Comparison of ENCODE assay signal across 8 cellular contexts in genomic region chr12:98516184-98516873, GRCh38. TPM values are rescaled to one million over a fixed set of nuclear protein-coding genes. Genes with fewer than 3 reads are reported as not detected.
A peak's percentile ranks its signal among the peaks of the same experiment; 100 is the strongest.
DNase-seq lines count a peak whose midpoint lies in the region; ATAC-seq and TF ChIP-seq lines count a peak whose summit lies in the region.

No MANE protein-coding gene starts in this region.

- WGBS in GM23248 (ENCODE audit: low coverage in 1 of 2, low lambda C conversion rate in 2 of 2, missing lambda C conversion rate in 2 of 2), 2 experiments, result 1 to 2% methylated on average over 36 of the region's 52 CpGs
- 0 to 1% (median 0%) methylated on average over 13 to 52 of the region's 52 CpGs for WGBS in stomach, 5 donors

- H3K4me3 ChIP-seq in GM23248, result peak overlapping the region; percentile 96
- peak overlapping the region; percentile 94 for H3K4me3 ChIP-seq in fibroblast of the aortic adventitia (ENCODE audit: low read depth, low read length)
- H3K4me3 ChIP-seq in neural cell (ENCODE audit: low read length), result peak overlapping the region; percentile 97
- H3K4me3 ChIP-seq in stomach, result peak overlapping the region; percentile 81 to 99 (median 92)

- no peaks in the 10 kb centered on the region for H4K20me1 ChIP-seq in GM23248 (ENCODE audit: insufficient read depth)
- H4K20me1 ChIP-seq in neural cell (ENCODE audit: insufficient read depth), result no peaks in the 10 kb centered on the region

- TF ChIP-seq POLR2A in stomach (IDR thresholded peaks at IDR 0.05), result no peak

- peaks cover 14% of the 10 kb centered on the region for H3F3A ChIP-seq in GM23248 (ENCODE audit: insufficient read depth)
- peaks cover 4% of the 10 kb centered on the region for H3F3A ChIP-seq in neural cell (ENCODE audit: insufficient read depth, low read length, poor library complexity, severe bottlenecking)

- H3K27me3 Mint-ChIP-seq in activated T-helper 17 cell treated with anti-CD3 and anti-CD28 coated beads, Interleukin-2, amount 50 U/mL, for 72 hours, result no peaks in the 10 kb centered on the region

- peak overlapping the region; percentile 99 for H3K27ac Mint-ChIP-seq in activated T-helper 17 cell treated with anti-CD3 and anti-CD28 coated beads, Interleukin-2, amount 50 U/mL, for 72 hours

- peak overlapping the region; percentile 94 for H3K9ac ChIP-seq in GM23248
- H3K9ac ChIP-seq in neural cell (ENCODE audit: low read length), result peak overlapping the region; percentile 93

- H3K4me1 ChIP-seq in GM23248 (ENCODE audit: insufficient read depth) (peaks cover 10% of the 10 kb centered on the region; the same call in 1 of the 2 replicates), stomach (peaks cover 27 to 67% (median 52%) of the 10 kb centered on the region in 4 donors)

- H3K36me3 Mint-ChIP-seq in activated T-helper 17 cell treated with anti-CD3 and anti-CD28 coated beads, Interleukin-2, amount 50 U/mL, for 72 hours (ENCODE audit: low read depth), result peaks cover 75% of the 10 kb centered on the region

- peaks cover 72% of the 10 kb centered on the region for H3K79me2 ChIP-seq in GM23248 (ENCODE audit: insufficient read depth)
- peaks cover 62% of the 10 kb centered on the region for H3K79me2 ChIP-seq in neural cell (replicated peaks; ENCODE audit: insufficient read depth, low read length)

- H2AFZ ChIP-seq in GM23248 (peak overlapping the region; percentile 97), neural cell (ENCODE audit: low read depth, low read length) (no peak overlapping the region)

- TF ChIP-seq EP300 in neural cell (conservative IDR thresholded peaks at IDR 0.05; ENCODE audit: poor library complexity, severe bottlenecking) (no peak), stomach (IDR thresholded peaks at IDR 0.05) (no peak)

- H3K4me3 Mint-ChIP-seq in activated T-helper 17 cell treated with anti-CD3 and anti-CD28 coated beads, Interleukin-2, amount 50 U/mL, for 72 hours, result peak overlapping the region; percentile 96

- intact Hi-C loops in stomach (cut with DNase I; ENCODE audit: low total_unique reads), result loop anchor here (10.0 kb wide), 1 partner anchor 92 kb away; no protein-coding TSS in a partner anchor

- TF ChIP-seq CTCF in fibroblast of the aortic adventitia (IDR thresholded peaks at IDR 0.05; ENCODE audit: insufficient read depth, low read length) (peak; percentile 62), neural cell (IDR thresholded peaks at IDR 0.05; ENCODE audit: poor library complexity, severe bottlenecking) (peak; percentile 68), stomach (IDR thresholded peaks at IDR 0.05) (peak in 5 of 7 experiments; percentile 45 to 69 (median 56))

- H3K27ac ChIP-seq in GM23248 (peak overlapping the region; percentile 78), neural cell (ENCODE audit: low read length) (peak overlapping the region; percentile 93), stomach (peak overlapping the region; percentile 92 to 98 (median 94))

- peak overlapping the region; percentile 98 for H3K4me2 ChIP-seq in GM23248 (ENCODE audit: unreplicated experiment)
- peak overlapping the region; percentile 56 for H3K4me2 ChIP-seq in neural cell (ENCODE audit: low read length)

- no peaks in the 10 kb centered on the region for H3K9me3 Mint-ChIP-seq in activated T-helper 17 cell treated with anti-CD3 and anti-CD28 coated beads, Interleukin-2, amount 50 U/mL, for 72 hours

- peak; percentile 89 for DNase-seq in EH (ENCODE audit: low read depth)
- DNase-seq in GM23248, result peak; percentile 94
- peak; percentile 92 for DNase-seq in LHCN-M2 (ENCODE audit: low read depth)
- DNase-seq in RKO (ENCODE audit: low spot score), result peak; percentile 95
- DNase-seq in fibroblast of the aortic adventitia (ENCODE audit: low read depth), result peak; percentile 87
- DNase-seq in stomach, result peak; percentile 71

- ATAC-seq in activated T-helper 17 cell treated with anti-CD3 and anti-CD28 coated beads, Interleukin-2, amount 50 U/mL, for 72 hours (replicated peaks), result peak; percentile 77

- H3K36me3 ChIP-seq in GM23248 (ENCODE audit: low read depth) (no peaks in the 10 kb centered on the region), neural cell (ENCODE audit: insufficient read depth, low read length) (no peaks in the 10 kb centered on the region), stomach (no peaks in the 10 kb centered on the region)

- H3K9me3 ChIP-seq in GM23248 (ENCODE audit: low read depth) (no peaks in the 10 kb centered on the region), neural cell (ENCODE audit: low read length) (no peaks in the 10 kb centered on the region), stomach (no peaks in the 10 kb centered on the region)

- in situ Hi-C loops in GM23248 (cut with MboI), result no loop called here

- H3K9me2 ChIP-seq in GM23248 (ENCODE audit: insufficient read depth), result no peaks in the 10 kb centered on the region
- H3K9me2 ChIP-seq in neural cell (ENCODE audit: insufficient read depth, low read length), result no peaks in the 10 kb centered on the region

- H3K4me1 Mint-ChIP-seq in activated T-helper 17 cell treated with anti-CD3 and anti-CD28 coated beads, Interleukin-2, amount 50 U/mL, for 72 hours, result peaks cover 21% of the 10 kb centered on the region

- H3K27me3 ChIP-seq in GM23248 (replicated peaks; ENCODE audit: insufficient read depth) (no peaks in the 10 kb centered on the region), neural cell (ENCODE audit: insufficient read depth, low read depth, low read length) (no peaks in the 10 kb centered on the region), stomach (no peaks in the 10 kb centered on the region)

- TF ChIP-seq RAD21 in neural cell (conservative IDR thresholded peaks at IDR 0.05), result peak; percentile 61

TF ChIP-seq in neural cell, 6 proteins besides CTCF, POLR2A, EP300 and RAD21:
- TF ChIP-seq SMC3 (conservative IDR thresholded peaks at IDR 0.05; ENCODE audit: poor library complexity) (peak; percentile 54), EZH2 (IDR thresholded peaks at IDR 0.05; ENCODE audit: borderline replicate concordance, insufficient read depth, low read length, poor library complexity, severe bottlenecking) (no peak), TAF1 (IDR thresholded peaks at IDR 0.05; ENCODE audit: low read depth) (no peak), POLR2AphosphoS5 (IDR thresholded peaks at IDR 0.05) (no peak), MXI1 (conservative IDR thresholded peaks at IDR 0.05; ENCODE audit: poor library complexity, severe bottlenecking) (no peak), REST (IDR thresholded peaks at IDR 0.05; ENCODE audit: borderline replicate concordance) (no peak)

RNA-seq across cellular contexts. Expression of gene TMPO, which starts 0.9 kb away (rescaled TPM):
- total RNA-seq in GM23248 (2014; rRNA removed; shearing (Covaris generic)), result 67.5 and 68.3 TPM in 2 replicates
- 29.8 and 30.0 TPM in 2 replicates for polyA plus RNA-seq in GM23248 (2016; fragmentation: Nextera tagmentation; extraction: Ambion mirVana)
- total RNA-seq in LHCN-M2 (2014; rRNA removed), result 226 and 231 TPM in 2 replicates
- 33.9 TPM for polyA plus RNA-seq in LHCN-M2 (2012)
- total RNA-seq in activated T-helper 17 cell treated with anti-CD3 and anti-CD28 coated beads, Interleukin-2, amount 50 U/mL, for 72 hours, result 100 to 1,000 TPM; 268 to 285 TPM
- total RNA-seq in fibroblast of the aortic adventitia (ENCODE audit: low replicate concordance), result 49.4 and 130 TPM in 2 replicates
- 133 and 143 TPM in 2 replicates for polyA plus RNA-seq in neural cell
- 247 and 250 TPM in 2 replicates for polyA minus RNA-seq in neural cell
- total RNA-seq in stomach, result 100 to 1,000 TPM in 3 of 5 donors, 10 to 100 TPM in 2; 37.9 to 209 (median 113) TPM
- polyA plus RNA-seq in stomach, result 10 to 100 TPM; 22.8 to 29.6 (median 24.6) TPM

Comparison
In these comparisons a context has a peak if more than half of its experiments do, and no peak if none do; other contexts are left out.
1. Peak in every context shown above with its lines: DNase-seq, ATAC-seq, H3K4me3 ChIP-seq and H3K27ac ChIP-seq.